7 cellular contexts compared by ENCODE assay signal in genomic region chr5:79784741-79785140, GRCh38.
DNase-seq lines count a peak whose midpoint lies in the region; ATAC-seq, FAIRE-seq and TF ChIP-seq lines count a peak whose summit lies in the region.
"Not testable (repeated sequence)": the region's sequence is repeated elsewhere in the genome, so short reads cannot be mapped to it uniquely, and the experiment has no call there.

No MANE protein-coding gene starts in this region.

- not testable (repeated sequence) for H3K4me1 ChIP-seq in keratinocyte (ENCODE audit: control insufficient read depth, extremely low read depth, insufficient read depth, low read length)
- H3K4me1 ChIP-seq in neural progenitor cell, result peaks cover 11% of the 10 kb centered on the region

- H3K4me3 Mint-ChIP-seq in WTC11 (peak overlapping the region; percentile 83), neural progenitor cell (peak overlapping the region; percentile 81)
- peak overlapping the region; percentile 69 for H3K4me3 Mint-ChIP-seq in activated naive CD8-positive, alpha-beta T cell treated with anti-CD3 and anti-CD28 coated beads, Interleukin-2, amount 50 U/mL, for 24 hours

- H2AFZ ChIP-seq in keratinocyte (ENCODE audit: control insufficient read depth, low read length) (peak overlapping the region; percentile 30), neural progenitor cell (replicated peaks) (peak overlapping the region; percentile 69)

- not testable (repeated sequence) for H3K36me3 Mint-ChIP-seq in WTC11; activated naive CD8-positive, alpha-beta T cell treated with anti-CD3 and anti-CD28 coated beads, Interleukin-2, amount 50 U/mL, for 24 hours (ENCODE audit: low read depth); neural progenitor cell

- H3K9me1 ChIP-seq in keratinocyte (ENCODE audit: control insufficient read depth, extremely low read depth, insufficient read depth, low read length), result not testable (repeated sequence)

- peak overlapping the region; percentile 50 for H3K9ac ChIP-seq in keratinocyte (ENCODE audit: control insufficient read depth, extremely low read depth, insufficient read depth, low read length)
- H3K9ac ChIP-seq in neural progenitor cell, result not testable (repeated sequence)

- H3K79me2 ChIP-seq in keratinocyte (ENCODE audit: control insufficient read depth, insufficient read depth, low read length); neural progenitor cell (ENCODE audit: low read depth): not testable (repeated sequence)

- H3K9me3 ChIP-seq in keratinocyte (ENCODE audit: control insufficient read depth, low read depth, low read length); neural progenitor cell (ENCODE audit: low read depth): not testable (repeated sequence)

- CTCF ChIA-PET in WTC11 (lab: Charles Lee), result interaction anchor here (2.2 kb wide), 1 partner anchor 10 kb away, joined by 7 read pairs; no protein-coding TSS in a partner anchor

- ATAC-seq in WTC11; activated naive CD8-positive, alpha-beta T cell treated with anti-CD3 and anti-CD28 coated beads, Interleukin-2, amount 50 U/mL, for 24 hours: not testable (repeated sequence)

- POLR2A ChIA-PET in WTC11 (lab: Charles Lee), result interaction anchor here (0.7 kb wide), 1 partner anchor 477 kb away, joined by 8 read pairs; no protein-coding TSS in a partner anchor

- not testable (repeated sequence) for H3K27me3 Mint-ChIP-seq in WTC11 (ENCODE audit: low read depth); activated naive CD8-positive, alpha-beta T cell treated with anti-CD3 and anti-CD28 coated beads, Interleukin-2, amount 50 U/mL, for 24 hours; neural progenitor cell (ENCODE audit: insufficient read depth, low read depth)

- not testable (repeated sequence) for TF ChIP-seq CTCF in GM06990 (IDR thresholded peaks at IDR 0.05; ENCODE audit: insufficient read depth, low read length, poor library complexity, severe bottlenecking); WTC11 (IDR thresholded peaks at IDR 0.05); fibroblast of villous mesenchyme (IDR thresholded peaks at IDR 0.05; ENCODE audit: insufficient read depth, low read depth, low read length); keratinocyte (optimal IDR thresholded peaks at IDR 0.05 in 1 of 3, IDR thresholded peaks at IDR 0.05 in 1 of 3, conservative IDR thresholded peaks at IDR 0.05 in 1 of 3; ENCODE audit: extremely low read depth in 1 of 3, insufficient read depth in 2 of 3, low read length in 3 of 3); neural progenitor cell (IDR thresholded peaks at IDR 0.05)

- peak overlapping the region; percentile 54 for H3K4me2 ChIP-seq in keratinocyte (ENCODE audit: control insufficient read depth, extremely low read depth, insufficient read depth, low read depth, low read length)
- peak overlapping the region; percentile 75 for H3K4me2 ChIP-seq in neural progenitor cell

- H3K4me1 Mint-ChIP-seq in WTC11, result peaks cover 11% of the 10 kb centered on the region
- not testable (repeated sequence) for H3K4me1 Mint-ChIP-seq in activated naive CD8-positive, alpha-beta T cell treated with anti-CD3 and anti-CD28 coated beads, Interleukin-2, amount 50 U/mL, for 24 hours; neural progenitor cell

- H3K4me3 ChIP-seq in GM06990 (replicated peaks; ENCODE audit: low read depth, low read length), result peak overlapping the region; percentile 34
- H3K4me3 ChIP-seq in fibroblast of villous mesenchyme (ENCODE audit: low read depth, low read length), result peak overlapping the region; percentile 40
- peak overlapping the region in 2 of 3 experiments; percentile 35 to 46 for H3K4me3 ChIP-seq in keratinocyte (ENCODE audit: control insufficient read depth in 2 of 3, extremely low read depth in 1 of 3, insufficient read depth in 2 of 3, low read depth in 1 of 3, low read length in 3 of 3)
- peak overlapping the region; percentile 49 for H3K4me3 ChIP-seq in neural progenitor cell

- H3K36me3 ChIP-seq in GM06990 (ENCODE audit: control insufficient read depth, insufficient read depth, low read length); keratinocyte (ENCODE audit: control insufficient read depth in 2 of 2, extremely low read depth in 1 of 2, insufficient read depth in 2 of 2, low read length in 2 of 2); neural progenitor cell: not testable (repeated sequence)

- dilution Hi-C loops in keratinocyte (cut with MboI; ENCODE audit: extremely low pct_ligation_motif_present, low sequenced_read_pairs), result not testable (repeated sequence)

- H3F3A ChIP-seq in neural progenitor cell (ENCODE audit: low read depth), result not testable (repeated sequence)

- H3K27ac Mint-ChIP-seq in WTC11, result peak overlapping the region; percentile 60
- H3K27ac Mint-ChIP-seq in activated naive CD8-positive, alpha-beta T cell treated with anti-CD3 and anti-CD28 coated beads, Interleukin-2, amount 50 U/mL, for 24 hours; neural progenitor cell: not testable (repeated sequence)

- FAIRE-seq in keratinocyte (lab: Jason Lieb, UNC), result not testable (repeated sequence)

- H3K9me3 Mint-ChIP-seq in WTC11; activated naive CD8-positive, alpha-beta T cell treated with anti-CD3 and anti-CD28 coated beads, Interleukin-2, amount 50 U/mL, for 24 hours; neural progenitor cell: not testable (repeated sequence)

- H4K20me1 ChIP-seq in keratinocyte (ENCODE audit: control insufficient read depth, extremely low read depth, insufficient read depth, low read length); neural progenitor cell (ENCODE audit: low read depth): not testable (repeated sequence)

- not testable (repeated sequence) for DNase-seq in GM06990 (ENCODE audit: extremely low read depth, insufficient read length); WTC11 (ENCODE audit: low spot score); activated naive CD8-positive, alpha-beta T cell treated with anti-CD3 and anti-CD28 coated beads, Interleukin-2, amount 50 U/mL, for 24 hours; fibroblast of villous mesenchyme (ENCODE audit: low read depth); keratinocyte (ENCODE audit: low read depth, low spot score); neural progenitor cell (ENCODE audit: low spot score)
- peak; percentile 3 for DNase-seq in NCI-H2227 treated with DMSO at 0.1 percent for 48 hours (lab: John Stamatoyannopoulos, UW)

- H3K27me3 ChIP-seq in GM06990 (replicated peaks; ENCODE audit: control insufficient read depth, insufficient read depth, low read length); keratinocyte (ENCODE audit: control insufficient read depth, extremely low read depth, insufficient read depth, low read length); neural progenitor cell: not testable (repeated sequence)

- H3K27ac ChIP-seq in keratinocyte (ENCODE audit: control insufficient read depth, insufficient read depth, low read length), result peak overlapping the region; percentile 49
- not testable (repeated sequence) for H3K27ac ChIP-seq in neural progenitor cell
